In genomic region chr3:81713018-81713417, GRCh38 we compare ENCODE assay signal across 2 cellular contexts.
A peak's percentile ranks its signal among the peaks of the same experiment; 100 is the strongest.
TF ChIP-seq lines count a peak whose summit lies in the region.

No MANE protein-coding gene starts in this region.

TF ChIP-seq in IMR-90, 13 proteins besides CTCF, POLR2A, EP300 and RAD21 (continued from another document):
- TF ChIP-seq, protein P1, sequence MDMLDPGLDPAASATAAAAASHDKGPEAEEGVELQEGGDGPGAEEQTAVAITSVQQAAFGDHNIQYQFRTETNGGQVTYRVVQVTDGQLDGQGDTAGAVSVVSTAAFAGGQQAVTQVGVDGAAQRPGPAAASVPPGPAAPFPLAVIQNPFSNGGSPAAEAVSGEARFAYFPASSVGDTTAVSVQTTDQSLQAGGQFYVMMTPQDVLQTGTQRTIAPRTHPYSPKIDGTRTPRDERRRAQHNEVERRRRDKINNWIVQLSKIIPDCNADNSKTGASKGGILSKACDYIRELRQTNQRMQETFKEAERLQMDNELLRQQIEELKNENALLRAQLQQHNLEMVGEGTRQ (IDR thresholded peaks at IDR 0.05; ENCODE audit: low read depth, low read length) = no peak
- no peak for TF ChIP-seq CEBPB (IDR thresholded peaks at IDR 0.05; ENCODE audit: low read depth, low read length)
- no peak for TF ChIP-seq RFX5 (IDR thresholded peaks at IDR 0.05; ENCODE audit: low read depth, low read length)
- TF ChIP-seq MAFK (IDR thresholded peaks at IDR 0.05; ENCODE audit: low read depth, low read length) = no peak
- TF ChIP-seq, protein P2, sequence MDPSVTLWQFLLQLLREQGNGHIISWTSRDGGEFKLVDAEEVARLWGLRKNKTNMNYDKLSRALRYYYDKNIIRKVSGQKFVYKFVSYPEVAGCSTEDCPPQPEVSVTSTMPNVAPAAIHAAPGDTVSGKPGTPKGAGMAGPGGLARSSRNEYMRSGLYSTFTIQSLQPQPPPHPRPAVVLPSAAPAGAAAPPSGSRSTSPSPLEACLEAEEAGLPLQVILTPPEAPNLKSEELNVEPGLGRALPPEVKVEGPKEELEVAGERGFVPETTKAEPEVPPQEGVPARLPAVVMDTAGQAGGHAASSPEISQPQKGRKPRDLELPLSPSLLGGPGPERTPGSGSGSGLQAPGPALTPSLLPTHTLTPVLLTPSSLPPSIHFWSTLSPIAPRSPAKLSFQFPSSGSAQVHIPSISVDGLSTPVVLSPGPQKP (IDR thresholded peaks at IDR 0.05; ENCODE audit: borderline replicate concordance, low read depth, low read length) = no peak
- no peak for TF ChIP-seq SMC3 (IDR thresholded peaks at IDR 0.05; ENCODE audit: low read depth, low read length)
- no peak for TF ChIP-seq FOS (IDR thresholded peaks at IDR 0.05; ENCODE audit: low read depth, low read length)
- TF ChIP-seq NFE2L2 (IDR thresholded peaks at IDR 0.05; ENCODE audit: low read depth, low read length) = no peak
- no peak for TF ChIP-seq RCOR1 (IDR thresholded peaks at IDR 0.05; ENCODE audit: insufficient replicate concordance, low read length)
- no peak for TF ChIP-seq MAZ (IDR thresholded peaks at IDR 0.05; ENCODE audit: borderline replicate concordance, low read depth, low read length)

TF ChIP-seq in neural cell, 6 proteins besides CTCF, POLR2A, EP300 and RAD21:
- TF ChIP-seq, protein P3, sequence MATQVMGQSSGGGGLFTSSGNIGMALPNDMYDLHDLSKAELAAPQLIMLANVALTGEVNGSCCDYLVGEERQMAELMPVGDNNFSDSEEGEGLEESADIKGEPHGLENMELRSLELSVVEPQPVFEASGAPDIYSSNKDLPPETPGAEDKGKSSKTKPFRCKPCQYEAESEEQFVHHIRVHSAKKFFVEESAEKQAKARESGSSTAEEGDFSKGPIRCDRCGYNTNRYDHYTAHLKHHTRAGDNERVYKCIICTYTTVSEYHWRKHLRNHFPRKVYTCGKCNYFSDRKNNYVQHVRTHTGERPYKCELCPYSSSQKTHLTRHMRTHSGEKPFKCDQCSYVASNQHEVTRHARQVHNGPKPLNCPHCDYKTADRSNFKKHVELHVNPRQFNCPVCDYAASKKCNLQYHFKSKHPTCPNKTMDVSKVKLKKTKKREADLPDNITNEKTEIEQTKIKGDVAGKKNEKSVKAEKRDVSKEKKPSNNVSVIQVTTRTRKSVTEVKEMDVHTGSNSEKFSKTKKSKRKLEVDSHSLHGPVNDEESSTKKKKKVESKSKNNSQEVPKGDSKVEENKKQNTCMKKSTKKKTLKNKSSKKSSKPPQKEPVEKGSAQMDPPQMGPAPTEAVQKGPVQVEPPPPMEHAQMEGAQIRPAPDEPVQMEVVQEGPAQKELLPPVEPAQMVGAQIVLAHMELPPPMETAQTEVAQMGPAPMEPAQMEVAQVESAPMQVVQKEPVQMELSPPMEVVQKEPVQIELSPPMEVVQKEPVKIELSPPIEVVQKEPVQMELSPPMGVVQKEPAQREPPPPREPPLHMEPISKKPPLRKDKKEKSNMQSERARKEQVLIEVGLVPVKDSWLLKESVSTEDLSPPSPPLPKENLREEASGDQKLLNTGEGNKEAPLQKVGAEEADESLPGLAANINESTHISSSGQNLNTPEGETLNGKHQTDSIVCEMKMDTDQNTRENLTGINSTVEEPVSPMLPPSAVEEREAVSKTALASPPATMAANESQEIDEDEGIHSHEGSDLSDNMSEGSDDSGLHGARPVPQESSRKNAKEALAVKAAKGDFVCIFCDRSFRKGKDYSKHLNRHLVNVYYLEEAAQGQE (IDR thresholded peaks at IDR 0.05; ENCODE audit: borderline replicate concordance) = peak; percentile 46
- TF ChIP-seq EZH2 (IDR thresholded peaks at IDR 0.05; ENCODE audit: borderline replicate concordance, insufficient read depth, low read length, poor library complexity, severe bottlenecking) = no peak
- TF ChIP-seq POLR2AphosphoS5 (IDR thresholded peaks at IDR 0.05) = peak; percentile 29
